In the genomic region with DNA sequence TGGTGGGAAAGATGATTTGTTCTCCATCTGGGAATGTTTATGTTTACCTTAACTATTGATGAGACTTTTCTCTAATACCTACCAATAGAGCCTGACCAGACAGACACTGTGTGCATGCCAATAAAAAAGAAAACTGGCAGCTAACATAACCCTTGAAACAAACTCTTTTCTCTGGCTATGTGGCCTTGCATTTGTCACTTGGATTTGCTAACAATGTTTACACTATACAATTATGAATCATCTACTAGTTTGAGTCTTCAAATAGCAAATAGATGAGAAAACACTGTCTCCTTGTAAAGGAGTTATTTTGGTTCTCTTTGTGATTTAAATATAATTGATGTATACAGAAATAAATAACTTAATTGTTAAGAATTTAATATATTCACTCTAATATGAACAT, we compare ENCODE assay signal across 16 cellular contexts.
A peak's percentile ranks its signal among the peaks of the same experiment; 100 is the strongest.
DNase-seq lines count a peak whose midpoint lies in the region; ATAC-seq and TF ChIP-seq lines count a peak whose summit lies in the region.
"Had no signal": no experiment of that assay in that cellular context is flagged by ENCODE, and none has a peak within 500 bp of the region (broad histone marks: within the 10 kb centered on the region; RNA-seq: fewer than 3 reads in every experiment).

No MANE protein-coding gene starts in this region.

- H3K23ac ChIP-seq in neuronal stem cell (ENCODE audit: low read depth, low read length, poor library complexity), result no peak overlapping the region

- no peak overlapping the region for H2BK120ac ChIP-seq in neuronal stem cell (ENCODE audit: low read depth, low read length)

- H3K4me1 ChIP-seq in GM23338 (ENCODE audit: insufficient read depth), result peaks cover 30% of the 10 kb centered on the region
- peaks cover 9% of the 10 kb centered on the region for H3K4me1 ChIP-seq in SJSA1 (replicated peaks)
- no peaks in the 10 kb centered on the region for H3K4me1 ChIP-seq in neuronal stem cell (ENCODE audit: control insufficient read depth in 2 of 2, insufficient read depth in 1 of 2, low read depth in 1 of 2, low read length in 2 of 2)
- H3K4me1 ChIP-seq: psoas muscle had no signal

- H3K4me1 Mint-ChIP-seq in GM23338, result peaks cover 32% of the 10 kb centered on the region
- H3K4me1 Mint-ChIP-seq in activated naive CD8-positive, alpha-beta T cell treated with anti-CD3 and anti-CD28 coated beads, Interleukin-2, amount 50 U/mL, for 24 hours, result no peaks in the 10 kb centered on the region
- H3K4me1 Mint-ChIP-seq in natural killer cell, result no peaks in the 10 kb centered on the region
- H3K4me1 Mint-ChIP-seq: naive thymus-derived CD4-positive, alpha-beta T cell had no signal

- no peak overlapping the region for H2AFZ ChIP-seq in GM23338
- no peak overlapping the region for H2AFZ ChIP-seq in neuronal stem cell (ENCODE audit: low read length)

- H3K36me3 ChIP-seq in GM23338 (ENCODE audit: insufficient read depth), result no peaks in the 10 kb centered on the region
- no peaks in the 10 kb centered on the region for H3K36me3 ChIP-seq in SJSA1
- no peaks in the 10 kb centered on the region for H3K36me3 ChIP-seq in neuronal stem cell (replicated peaks in 1 of 2; ENCODE audit: control insufficient read depth in 2 of 2, insufficient read depth in 2 of 2, low read length in 2 of 2)

- H3K18ac ChIP-seq in neuronal stem cell (ENCODE audit: low read length), result no peak overlapping the region

- no peak overlapping the region for H4K91ac ChIP-seq in neuronal stem cell (ENCODE audit: low read depth, low read length, poor library complexity)

- H3K36me3 Mint-ChIP-seq in GM23338 (ENCODE audit: low read depth), result peaks cover 14% of the 10 kb centered on the region
- H3K36me3 Mint-ChIP-seq in activated naive CD8-positive, alpha-beta T cell treated with anti-CD3 and anti-CD28 coated beads, Interleukin-2, amount 50 U/mL, for 24 hours (ENCODE audit: low read depth), result no peaks in the 10 kb centered on the region
- no peaks in the 10 kb centered on the region for H3K36me3 Mint-ChIP-seq in natural killer cell
- H3K36me3 Mint-ChIP-seq: naive thymus-derived CD4-positive, alpha-beta T cell had no signal

- no peak overlapping the region for H3K14ac ChIP-seq in neuronal stem cell (ENCODE audit: low read length)

- H2BK12ac ChIP-seq in neuronal stem cell (ENCODE audit: low read length), result no peak overlapping the region

- 0 out of 2 replicates have a peak, but pooled peaks cover 3% of the 10 kb centered on the region for H3K9me2 ChIP-seq in GM23338 (ENCODE audit: insufficient read depth)

- no peaks in the 10 kb centered on the region for H3K79me1 ChIP-seq in neuronal stem cell (ENCODE audit: low read depth, low read length)

- no peak overlapping the region for H3K4me3 ChIP-seq in GM23338
- H3K4me3 ChIP-seq in SJSA1, result no peak overlapping the region
- no peak overlapping the region for H3K4me3 ChIP-seq in fibroblast of the aortic adventitia (ENCODE audit: low read depth, low read length)
- H3K4me3 ChIP-seq in neuronal stem cell (ENCODE audit: low read length in 2 of 2), result no peak overlapping the region
- H3K4me3 ChIP-seq: psoas muscle had no signal

- no peak overlapping the region for H4K8ac ChIP-seq in neuronal stem cell (ENCODE audit: low read depth, low read length)

- H4K20me1 ChIP-seq in GM23338 (replicated peaks; ENCODE audit: insufficient read depth), result no peaks in the 10 kb centered on the region

- no peak overlapping the region for H3K9ac ChIP-seq in neuronal stem cell (ENCODE audit: low read depth, low read length, poor library complexity)

- H3K4me3 Mint-ChIP-seq in GM23338, result no peak overlapping the region
- H3K4me3 Mint-ChIP-seq in activated naive CD8-positive, alpha-beta T cell treated with anti-CD3 and anti-CD28 coated beads, Interleukin-2, amount 50 U/mL, for 24 hours, result no peak overlapping the region
- H3K4me3 Mint-ChIP-seq in natural killer cell, result no peak overlapping the region
- H3K4me3 Mint-ChIP-seq: activated T-cell treated with anti-CD3 and anti-CD28 coated beads, Interleukin-2, amount 50 U/mL, for 24 hours; naive thymus-derived CD4-positive, alpha-beta T cell had no signal

- H3K27me3 Mint-ChIP-seq in GM23338 (ENCODE audit: insufficient read depth, low read depth, poor library complexity) (no peaks in the 10 kb centered on the region), natural killer cell (ENCODE audit: low read depth in 2 of 2) (no peaks in the 10 kb centered on the region)
- H3K27me3 Mint-ChIP-seq in activated naive CD8-positive, alpha-beta T cell treated with anti-CD3 and anti-CD28 coated beads, Interleukin-2, amount 50 U/mL, for 24 hours, result no peaks in the 10 kb centered on the region
- H3K27me3 Mint-ChIP-seq: activated T-cell treated with anti-CD3 and anti-CD28 coated beads, Interleukin-2, amount 50 U/mL, for 24 hours had no signal

- no peak overlapping the region for H2BK5ac ChIP-seq in neuronal stem cell (ENCODE audit: low read length)

- no peak overlapping the region; the same call in 1 of the 2 replicates for H3K27ac Mint-ChIP-seq in GM23338
- H3K27ac Mint-ChIP-seq in activated naive CD8-positive, alpha-beta T cell treated with anti-CD3 and anti-CD28 coated beads, Interleukin-2, amount 50 U/mL, for 24 hours, result no peak overlapping the region
- no peak overlapping the region for H3K27ac Mint-ChIP-seq in natural killer cell
- H3K27ac Mint-ChIP-seq: activated T-cell treated with anti-CD3 and anti-CD28 coated beads, Interleukin-2, amount 50 U/mL, for 24 hours; naive thymus-derived CD4-positive, alpha-beta T cell had no signal

- H3K27me3 ChIP-seq in GM23338 (ENCODE audit: insufficient read depth) (no peaks in the 10 kb centered on the region), SJSA1 (replicated peaks) (no peaks in the 10 kb centered on the region), neuronal stem cell (ENCODE audit: control insufficient read depth in 3 of 3, insufficient read depth in 3 of 3, low read depth in 1 of 3, low read length in 3 of 3) (no peaks in the 10 kb centered on the region)

- H3K9me3 Mint-ChIP-seq in GM23338 (peaks cover 4% of the 10 kb centered on the region; the same call in 2 of the 3 replicates), natural killer cell (peaks cover 7 to 8% of the 10 kb centered on the region in 2 donors)
- no peaks in the 10 kb centered on the region for H3K9me3 Mint-ChIP-seq in activated naive CD8-positive, alpha-beta T cell treated with anti-CD3 and anti-CD28 coated beads, Interleukin-2, amount 50 U/mL, for 24 hours
- H3K9me3 Mint-ChIP-seq: activated T-cell treated with anti-CD3 and anti-CD28 coated beads, Interleukin-2, amount 50 U/mL, for 24 hours had no signal

- DNase-seq in A172 (ENCODE audit: low spot score) (peak; percentile 18), GM23338 (ENCODE audit: low spot score) (no peak), SJSA1 (ENCODE audit: low read depth in 1 of 2, low spot score in 2 of 2) (no peak), fibroblast of the aortic adventitia (ENCODE audit: low read depth) (peak; percentile 9), neuronal stem cell (ENCODE audit: low spot score) (no peak), natural killer cell (no peak)
- DNase-seq in activated naive CD8-positive, alpha-beta T cell treated with anti-CD3 and anti-CD28 coated beads, Interleukin-2, amount 50 U/mL, for 24 hours, result no peak
- DNase-seq: activated CD4-positive, alpha-beta T cell treated with anti-CD3 and anti-CD28 coated beads, Interleukin-2, amount 50 U/mL, for 1 hour; activated T-cell treated with anti-CD3 and anti-CD28 coated beads, Interleukin-2, amount 50 U/mL, for 24 hours; naive thymus-derived CD4-positive, alpha-beta T cell; NCI-H1105 treated with DMSO at 0.1 percent for 48 hours; NCI-H2171 treated with DMSO at 0.1 percent for 48 hours; psoas muscle had no signal

- intact Hi-C loops in natural killer cell (cut with micrococcal nuclease), result no loop called here

- H3K27ac ChIP-seq in GM23338 (ENCODE audit: low read depth) (0 out of 2 replicates have a peak overlapping the region, but pooled peaks have one; percentile 62), SJSA1 (peak overlapping the region; percentile 24), neuronal stem cell (replicated peaks; ENCODE audit: low read length) (no peak overlapping the region)
- H3K27ac ChIP-seq: epithelial cell of prostate, psoas muscle had no signal

- no peaks in the 10 kb centered on the region for H3K9me3 ChIP-seq in SJSA1 (replicated peaks)
- H3K9me3 ChIP-seq in neuronal stem cell (replicated peaks in 1 of 2; ENCODE audit: control insufficient read depth in 2 of 2, insufficient read depth in 1 of 2, low read depth in 1 of 2, low read length in 2 of 2), result no peaks in the 10 kb centered on the region
- H3K9me3 ChIP-seq: psoas muscle had no signal

- no peak overlapping the region for H3K4ac ChIP-seq in neuronal stem cell (ENCODE audit: low read length)

- no peaks in the 10 kb centered on the region for H3K79me2 ChIP-seq in GM23338 (replicated peaks; ENCODE audit: insufficient read depth)

- no peak overlapping the region for H2AK5ac ChIP-seq in neuronal stem cell (ENCODE audit: low read depth, low read length)

- TF ChIP-seq CTCF in GM23338 (conservative IDR thresholded peaks at IDR 0.05; ENCODE audit: low read depth in 2 of 2) (no peak), fibroblast of the aortic adventitia (IDR thresholded peaks at IDR 0.05; ENCODE audit: insufficient read depth, low read length) (no peak), natural killer cell (IDR thresholded peaks at IDR 0.05) (no peak)

- H3K4me2 ChIP-seq in GM23338, result peak overlapping the region; percentile 49; the same call in 1 of the 2 replicates
- no peak overlapping the region for H3K4me2 ChIP-seq in neuronal stem cell (ENCODE audit: insufficient read depth, low read length, poor library complexity, severe bottlenecking)

- ATAC-seq in GM23338, result no peak
- no peak for ATAC-seq in activated naive CD8-positive, alpha-beta T cell treated with anti-CD3 and anti-CD28 coated beads, Interleukin-2, amount 50 U/mL, for 24 hours
- ATAC-seq in HG03354 (IDR thresholded peaks at IDR 0.05; ENCODE audit: poor library complexity, severe bottlenecking, unreplicated experiment), result no peak
- ATAC-seq in natural killer cell, result no peak
- ATAC-seq: left lobe of liver; naive thymus-derived CD4-positive, alpha-beta T cell; psoas muscle had no signal

- no peak overlapping the region for H2BK15ac ChIP-seq in neuronal stem cell (ENCODE audit: low read length)

- no peaks in the 10 kb centered on the region for H3F3A ChIP-seq in GM23338 (replicated peaks; ENCODE audit: low read depth)

TF ChIP-seq in GM23338, 12 proteins besides CTCF, POLR2A, EP300 and RAD21 (continues in another document):
- TF ChIP-seq ZNF331 (CRISPR knock-in tag; IDR thresholded peaks at IDR 0.05; ENCODE audit: low read depth), result no peak

Comparison
In these comparisons a context has a peak if more than half of its experiments do, and no peak if none do; other contexts are left out.
1. DNase-seq: peak in A172 (single experiment) and fibroblast of the aortic adventitia (single experiment); none in GM23338 (single experiment), SJSA1 (0 of 2), neuronal stem cell (single experiment), activated naive CD8-positive, alpha-beta T cell treated with anti-CD3 and anti-CD28 coated beads, Interleukin-2, amount 50 U/mL, for 24 hours (single experiment) and natural killer cell (single experiment).